In the genomic region with DNA sequence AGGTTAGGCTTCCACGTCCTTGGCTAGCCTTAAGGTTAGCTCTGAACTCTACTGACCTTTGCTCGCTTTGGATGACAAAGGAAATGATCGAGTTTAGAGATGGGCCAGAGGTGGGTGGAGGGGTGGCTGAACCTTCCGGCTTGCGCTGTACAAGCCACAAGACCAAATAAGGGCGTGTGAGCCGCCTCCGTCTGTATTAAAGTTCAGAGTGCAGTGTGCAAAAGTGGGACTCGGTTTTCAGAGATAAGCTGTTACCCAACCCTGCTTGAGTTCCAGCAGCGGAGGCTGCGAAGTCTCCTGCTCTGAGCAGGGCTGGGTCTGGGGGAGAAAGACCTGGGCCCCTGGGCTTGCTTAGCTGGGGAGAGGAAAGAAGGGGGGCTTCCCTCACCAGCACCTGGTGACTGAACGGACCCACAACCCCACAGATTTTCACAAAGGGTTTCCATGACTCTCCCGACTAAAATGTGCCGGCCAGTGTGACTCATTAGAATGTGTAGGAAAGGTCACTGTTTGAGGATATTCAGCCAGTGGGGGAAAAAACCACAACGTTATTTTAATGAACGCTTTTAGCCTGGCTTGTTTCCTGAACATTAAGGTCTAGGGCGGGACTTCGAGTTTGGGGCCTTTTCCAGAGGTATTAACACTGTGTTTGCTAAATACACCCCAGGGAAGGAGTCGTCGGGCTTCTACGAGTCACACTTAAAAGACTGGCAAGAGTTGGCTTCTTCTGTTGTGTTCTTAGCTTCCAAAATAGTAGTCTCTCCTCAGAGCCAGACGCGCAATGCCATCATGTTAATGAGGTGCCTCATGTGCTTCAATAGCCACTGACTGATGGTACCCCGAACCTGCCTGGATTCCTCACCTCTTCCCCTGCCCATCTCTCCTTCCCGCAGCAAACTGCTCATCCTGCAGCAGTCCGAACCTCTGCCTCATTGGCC, we compare ENCODE assay signal across 8 cellular contexts.
DNase-seq lines count a peak whose midpoint lies in the region; ATAC-seq, FAIRE-seq and TF ChIP-seq lines count a peak whose summit lies in the region.

No MANE protein-coding gene starts in this region.

- WGBS in H1 (ENCODE audit: extremely low coverage in 1 of 2, insufficient coverage in 1 of 2, insufficient read length in 1 of 2, insufficient replicate concordance in 2 of 2, low coverage in 1 of 2, low lambda C conversion rate in 2 of 2, missing lambda C conversion rate in 1 of 2), 2 experiments = 50% methylated on average over 26 of the region's 26 CpGs; no CpG with 5 or more reads in 1 of the 2 experiments

- no peak for FAIRE-seq in H1 (lab: Jason Lieb, UNC)

- no peak overlapping the region for H3K23ac ChIP-seq in H1 (ENCODE audit: insufficient read length)

- no peak overlapping the region for H4K5ac ChIP-seq in H1 (ENCODE audit: insufficient read length, low read depth, low read length)

- TF ChIP-seq CTCF in GM12865 (IDR thresholded peaks at IDR 0.05; ENCODE audit: insufficient read depth, low read depth, low read length, missing control alignments) (no peak), HFF-Myc (IDR thresholded peaks at IDR 0.05; ENCODE audit: low read depth, low read length, missing control alignments) (no peak), H1 (IDR thresholded peaks at IDR 0.05; ENCODE audit: control extremely low read depth in 1 of 3, insufficient read depth in 1 of 3, low read depth in 1 of 3, low read length in 3 of 3) (no peak), mesothelial cell of epicardium (IDR thresholded peaks at IDR 0.05; ENCODE audit: unreplicated experiment) (no peak)

- H3K56ac ChIP-seq in H1 (replicated peaks; ENCODE audit: insufficient read length, low read depth, low read length) = no peak overlapping the region

- H3K79me1 ChIP-seq in H1 (ENCODE audit: low read depth, low read length) = no peaks in the 10 kb centered on the region

- H3K4me3 ChIP-seq in GM12865 (ENCODE audit: low read depth, low read length) = peak overlapping the region; percentile 64
- H3K4me3 ChIP-seq in HFF-Myc (replicated peaks; ENCODE audit: low read depth, low read length) = peak overlapping the region; percentile 23
- H3K4me3 ChIP-seq in H1 (ENCODE audit: extremely low read depth in 1 of 4, insufficient read depth in 2 of 4, low read depth in 3 of 4, low read length in 4 of 4) = peak overlapping the region in 3 of 4 experiments; percentile 31 to 42 (median 40); a peak in 5 of 8 replicates

- no peak for TF ChIP-seq POLR2A in H1 (IDR thresholded peaks at IDR 0.05; ENCODE audit: control extremely low read depth in 1 of 2, low read depth in 2 of 2, low read length in 2 of 2)

- 0 out of 2 replicates have a peak, but pooled peaks cover 2% of the 10 kb centered on the region for H3K23me2 ChIP-seq in H1 (ENCODE audit: low read depth, low read length)

- peaks cover 0 to 1% of the 10 kb centered on the region in 2 experiments for H4K20me1 ChIP-seq in H1 (replicated peaks in 1 of 2; ENCODE audit: control insufficient read depth in 1 of 2, insufficient read depth in 2 of 2, low read length in 2 of 2)

- H2BK15ac ChIP-seq in H1 (ENCODE audit: low read length) = no peak overlapping the region

- H3K9ac ChIP-seq in H1 (replicated peaks in 1 of 4; ENCODE audit: extremely low read depth in 1 of 4, low read depth in 3 of 4, low read length in 3 of 4) = no peak overlapping the region; a peak in 1 of 7 replicates

- peaks cover 0 to 4% (median 1%) of the 10 kb centered on the region in 4 experiments; a peak in 2 of 7 replicates for H3K27me3 ChIP-seq in H1 (replicated peaks in 1 of 4; ENCODE audit: control insufficient read depth in 3 of 4, extremely low read depth in 1 of 4, insufficient read depth in 3 of 4, low read length in 3 of 4)

- peak overlapping the region; percentile 40 to 62 for H3K4me2 ChIP-seq in H1 (ENCODE audit: insufficient read depth in 1 of 2, low read depth in 2 of 2, low read length in 2 of 2)

- peaks cover 24% of the 10 kb centered on the region for H3K36me3 Mint-ChIP-seq in activated CD8-positive, alpha-beta T cell treated with anti-CD3 and anti-CD28 coated beads, Interleukin-2, amount 10 ng/mL, durations not matched to agents 7 days and 5 days (ENCODE audit: low read depth)
- no peaks in the 10 kb centered on the region for H3K36me3 Mint-ChIP-seq in mesothelial cell of epicardium

- ATAC-seq in activated CD8-positive, alpha-beta T cell treated with anti-CD3 and anti-CD28 coated beads, Interleukin-2, amount 10 ng/mL, durations not matched to agents 7 days and 5 days = peak; percentile 96

- peak overlapping the region; percentile 25; the same call in 1 of the 2 replicates for H3K18ac ChIP-seq in H1 (ENCODE audit: extremely low read depth, low read length)

- no peaks in the 10 kb centered on the region for H3K9me3 Mint-ChIP-seq in activated CD8-positive, alpha-beta T cell treated with anti-CD3 and anti-CD28 coated beads, Interleukin-2, amount 10 ng/mL, durations not matched to agents 7 days and 5 days (ENCODE audit: insufficient read depth)
- no peaks in the 10 kb centered on the region for H3K9me3 Mint-ChIP-seq in mesothelial cell of epicardium

- peak in 1 of 2 experiments; percentile 69; a peak in 1 of 4 replicates for TF ChIP-seq RAD21 in H1 (IDR thresholded peaks at IDR 0.05 in 1 of 2, conservative IDR thresholded peaks at IDR 0.05 in 1 of 2; ENCODE audit: low read depth in 2 of 2, low read length in 2 of 2)

- H2BK120ac ChIP-seq in H1 (replicated peaks; ENCODE audit: low read depth, low read length) = no peak overlapping the region

- no peak overlapping the region for H4K91ac ChIP-seq in H1 (replicated peaks; ENCODE audit: insufficient read length, low read length)

- H2BK5ac ChIP-seq in H1 (ENCODE audit: low read depth, low read length) = no peak overlapping the region

- peak overlapping the region; percentile 96 for H3K27ac Mint-ChIP-seq in activated CD8-positive, alpha-beta T cell treated with anti-CD3 and anti-CD28 coated beads, Interleukin-2, amount 10 ng/mL, durations not matched to agents 7 days and 5 days
- H3K27ac Mint-ChIP-seq in mesothelial cell of epicardium = peak overlapping the region; percentile 98

- H3K14ac ChIP-seq in H1 (ENCODE audit: insufficient read length) = no peak overlapping the region

- CTCF ChIA-PET in activated CD8-positive, alpha-beta T cell treated with anti-CD3 and anti-CD28 coated beads, Interleukin-2, amount 10 ng/mL, durations not matched to agents 7 days and 5 days (lab: Charles Lee) = interaction anchor here (0.7 to 4.9 kb wide), 20 partner anchors 9 to 235 kb away, joined by 3 to 23 read pairs (median 5); a partner anchor contains a TSS
- CTCF ChIA-PET in H1 (lab: Charles Lee; ENCODE audit: partially characterized antibody) = interaction anchor here (0.6 to 4.4 kb wide), 22 partner anchors 8 to 160 kb away, joined by 3 to 27 read pairs (median 4); a partner anchor contains a TSS

- H3K4me1 Mint-ChIP-seq in activated CD8-positive, alpha-beta T cell treated with anti-CD3 and anti-CD28 coated beads, Interleukin-2, amount 10 ng/mL, durations not matched to agents 7 days and 5 days (ENCODE audit: low read depth) = peaks cover 50% of the 10 kb centered on the region
- peaks cover 33% of the 10 kb centered on the region for H3K4me1 Mint-ChIP-seq in mesothelial cell of epicardium

- no peak overlapping the region for H2BK20ac ChIP-seq in H1 (ENCODE audit: low read length)

- no peak overlapping the region for H2AK5ac ChIP-seq in H1 (ENCODE audit: low read depth, low read length)

- no peak overlapping the region for H2BK12ac ChIP-seq in H1 (ENCODE audit: low read depth, low read length)

- H3K27me3 Mint-ChIP-seq in activated CD8-positive, alpha-beta T cell treated with anti-CD3 and anti-CD28 coated beads, Interleukin-2, amount 10 ng/mL, durations not matched to agents 7 days and 5 days (ENCODE audit: low read depth) = no peaks in the 10 kb centered on the region
- no peaks in the 10 kb centered on the region for H3K27me3 Mint-ChIP-seq in mesothelial cell of epicardium (ENCODE audit: low read depth)

- no peak overlapping the region for H2AFZ ChIP-seq in H1 (ENCODE audit: low read length)

- no peak for TF ChIP-seq EP300 in H1 (IDR thresholded peaks at IDR 0.05; ENCODE audit: borderline replicate concordance in 1 of 2, low read depth in 2 of 2, low read length in 2 of 2)

- H3K4me1 ChIP-seq in H1 (replicated peaks in 1 of 4; ENCODE audit: control insufficient read depth in 3 of 4, insufficient read depth in 4 of 4, low read length in 3 of 4) = peaks cover 5 to 9% (median 7%) of the 10 kb centered on the region in 4 experiments

- no peak overlapping the region for H3K4ac ChIP-seq in H1 (replicated peaks; ENCODE audit: insufficient read length, low read depth, low read length)

- POLR2A ChIA-PET in activated CD8-positive, alpha-beta T cell treated with anti-CD3 and anti-CD28 coated beads, Interleukin-2, amount 10 ng/mL, durations not matched to agents 7 days and 5 days (lab: Charles Lee) = interaction anchor here (0.7 to 3.8 kb wide), 16 partner anchors 8 to 129 kb away, joined by 3 to 19 read pairs (median 4); a partner anchor contains a TSS
- POLR2A ChIA-PET in H1 (lab: Charles Lee; ENCODE audit: partially characterized antibody) = interaction anchor here (0.6 to 1.7 kb wide), 9 partner anchors 8 to 94 kb away, joined by 3 to 6 read pairs (median 4); a partner anchor contains a TSS

- no peaks in the 10 kb centered on the region for H3K79me2 ChIP-seq in H1 (ENCODE audit: control insufficient read depth in 1 of 2, insufficient read depth in 2 of 2, low read length in 2 of 2)

- no peaks in the 10 kb centered on the region for H3K36me3 ChIP-seq in H1 (ENCODE audit: control insufficient read depth in 2 of 4, insufficient read depth in 4 of 4, low read length in 3 of 4)

- peak overlapping the region; percentile 29; the same call in 1 of the 2 replicates for H4K8ac ChIP-seq in H1 (ENCODE audit: extremely low read depth, insufficient read depth, low read length)

- peak overlapping the region; percentile 72 for H3K4me3 Mint-ChIP-seq in activated CD8-positive, alpha-beta T cell treated with anti-CD3 and anti-CD28 coated beads, Interleukin-2, amount 10 ng/mL, durations not matched to agents 7 days and 5 days
- H3K4me3 Mint-ChIP-seq in mesothelial cell of epicardium = peak overlapping the region; percentile 36

- no peak overlapping the region for H3K27ac ChIP-seq in H1 (ENCODE audit: low read depth, low read length)

- peak; percentile 98 for DNase-seq in GM12865 (ENCODE audit: low read depth)
- DNase-seq in HFF-Myc (ENCODE audit: extremely low read depth, low read depth) = peak; percentile 98
- DNase-seq in NAMALWA (ENCODE audit: low spot score) = peak; percentile 65
- peak; percentile 93 for DNase-seq in activated CD8-positive, alpha-beta T cell treated with anti-CD3 and anti-CD28 coated beads, Interleukin-2, amount 10 ng/mL, durations not matched to agents 7 days and 5 days
- DNase-seq in H1 (ENCODE audit: low read depth in 1 of 2, low spot score in 2 of 2) = peak; percentile 77 to 87
- DNase-seq in mesothelial cell of epicardium (ENCODE audit: low spot score in 2 of 2, unreplicated experiment in 2 of 2) = peak in 1 of 2 experiments; percentile 47
- peak; percentile 61 for DNase-seq in stimulated activated CD8-positive, alpha-beta memory T cell treated with anti-CD3 and anti-CD28 coated beads, Interleukin-4, amount 100 ng/mL, for 24 hours (ENCODE audit: low read depth)
- no peak for DNase-seq in cortex of kidney (lab: John Stamatoyannopoulos, UW)

- H3K9me3 ChIP-seq in H1 (ENCODE audit: insufficient read depth in 2 of 2, low read depth in 1 of 2, low read length in 1 of 2) = no peaks in the 10 kb centered on the region

TF ChIP-seq in H1, 55 proteins besides CTCF, POLR2A, EP300 and RAD21 (continues in another document):
- TF ChIP-seq RFX5 (IDR thresholded peaks at IDR 0.05; ENCODE audit: borderline replicate concordance, low read depth, low read length) = no peak
